ENCODE assay signal across 1 cellular context in the genomic region with DNA sequence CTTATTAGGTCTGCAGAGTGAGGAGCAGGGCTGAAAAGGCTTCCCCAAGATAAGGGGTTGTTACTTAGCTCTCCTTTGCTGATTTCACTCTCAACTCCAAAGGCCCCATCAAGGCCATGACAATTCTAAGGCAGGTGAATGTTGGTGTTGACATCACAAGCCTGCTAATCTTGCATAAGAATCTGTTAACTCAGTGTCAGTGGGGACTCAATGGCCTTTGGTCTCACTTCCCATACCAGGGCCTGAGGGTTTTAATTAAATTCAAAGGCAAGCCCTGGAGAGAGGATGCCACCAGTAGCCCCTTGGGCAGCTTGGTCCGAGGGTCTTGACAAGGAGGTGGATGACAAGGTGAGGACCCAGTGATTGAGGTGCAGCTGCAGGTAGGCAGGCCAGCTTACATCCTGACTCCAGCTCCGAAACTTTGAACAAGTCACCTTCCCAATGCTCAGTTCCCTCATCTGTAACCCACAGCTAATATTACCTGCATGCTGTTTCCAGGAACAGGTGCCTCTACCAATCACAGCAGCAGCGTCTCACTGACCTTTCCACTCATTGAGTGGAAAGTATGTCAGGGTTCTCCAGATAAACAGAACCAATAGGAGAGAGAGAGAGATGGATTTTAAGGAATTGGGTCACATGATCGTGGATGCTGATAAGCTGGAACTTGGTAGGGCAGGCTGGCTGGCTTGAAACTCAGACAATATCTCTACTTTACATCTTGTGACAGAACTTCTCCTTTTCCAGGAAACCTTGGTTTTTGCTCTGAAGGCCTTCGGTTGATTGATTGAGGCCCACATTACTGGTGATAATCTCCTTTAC.
TF ChIP-seq lines count a peak whose summit lies in the region.

No MANE protein-coding gene starts in this region.

TF ChIP-seq in K562, 482 proteins besides CTCF, POLR2A, EP300 and RAD21 (continues in another document):
- TF ChIP-seq, protein P1, sequence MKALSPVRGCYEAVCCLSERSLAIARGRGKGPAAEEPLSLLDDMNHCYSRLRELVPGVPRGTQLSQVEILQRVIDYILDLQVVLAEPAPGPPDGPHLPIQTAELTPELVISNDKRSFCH (CRISPR knock-in tag; IDR thresholded peaks at IDR 0.05) = no peak
- TF ChIP-seq, protein P1 (tag; IDR thresholded peaks at IDR 0.05) = 0 out of 2 replicates have a peak, but pooled peaks have one; percentile 32
- TF ChIP-seq SAP30 (IDR thresholded peaks at IDR 0.05; ENCODE audit: borderline replicate concordance, insufficient read depth, low read depth, low read length, poor library complexity, severe bottlenecking) = no peak
- TF ChIP-seq NR2C1 (IDR thresholded peaks at IDR 0.05) = no peak
- TF ChIP-seq NR2C1 (tag; IDR thresholded peaks at IDR 0.05) = peak; percentile 42
- peak; percentile 45; the same call in 1 of the 2 replicates for TF ChIP-seq AFF4 (CRISPR knock-in tag; IDR thresholded peaks at IDR 0.05)
- TF ChIP-seq HES1 (IDR thresholded peaks at IDR 0.05; ENCODE audit: low read depth) = 0 out of 2 replicates have a peak, but pooled peaks have one; percentile 33
- peak; percentile 35; the same call in 1 of the 2 replicates for TF ChIP-seq ZFX (CRISPR knock-in tag; IDR thresholded peaks at IDR 0.05)
- TF ChIP-seq, protein P2, sequence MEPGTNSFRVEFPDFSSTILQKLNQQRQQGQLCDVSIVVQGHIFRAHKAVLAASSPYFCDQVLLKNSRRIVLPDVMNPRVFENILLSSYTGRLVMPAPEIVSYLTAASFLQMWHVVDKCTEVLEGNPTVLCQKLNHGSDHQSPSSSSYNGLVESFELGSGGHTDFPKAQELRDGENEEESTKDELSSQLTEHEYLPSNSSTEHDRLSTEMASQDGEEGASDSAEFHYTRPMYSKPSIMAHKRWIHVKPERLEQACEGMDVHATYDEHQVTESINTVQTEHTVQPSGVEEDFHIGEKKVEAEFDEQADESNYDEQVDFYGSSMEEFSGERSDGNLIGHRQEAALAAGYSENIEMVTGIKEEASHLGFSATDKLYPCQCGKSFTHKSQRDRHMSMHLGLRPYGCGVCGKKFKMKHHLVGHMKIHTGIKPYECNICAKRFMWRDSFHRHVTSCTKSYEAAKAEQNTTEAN (CRISPR knock-in tag; IDR thresholded peaks at IDR 0.05) = no peak
- no peak for TF ChIP-seq NR2C2 (CRISPR knock-in tag; IDR thresholded peaks at IDR 0.05)
- TF ChIP-seq NR2C2 (tag; IDR thresholded peaks at IDR 0.05) = peak; percentile 81
- TF ChIP-seq TEAD1 (CRISPR knock-in tag; IDR thresholded peaks at IDR 0.05) = 0 out of 4 replicates have a peak, but pooled peaks of 1 of the 2 experiments have one; percentile 34
- TF ChIP-seq ZEB2 (IDR thresholded peaks at IDR 0.05) = 0 out of 2 replicates have a peak, but pooled peaks have one; percentile 40
- peak; percentile 61; the same call in 1 of the 2 replicates for TF ChIP-seq LEF1 (IDR thresholded peaks at IDR 0.05)
- TF ChIP-seq, protein P3, sequence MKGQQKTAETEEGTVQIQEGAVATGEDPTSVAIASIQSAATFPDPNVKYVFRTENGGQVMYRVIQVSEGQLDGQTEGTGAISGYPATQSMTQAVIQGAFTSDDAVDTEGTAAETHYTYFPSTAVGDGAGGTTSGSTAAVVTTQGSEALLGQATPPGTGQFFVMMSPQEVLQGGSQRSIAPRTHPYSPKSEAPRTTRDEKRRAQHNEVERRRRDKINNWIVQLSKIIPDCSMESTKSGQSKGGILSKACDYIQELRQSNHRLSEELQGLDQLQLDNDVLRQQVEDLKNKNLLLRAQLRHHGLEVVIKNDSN (CRISPR knock-in tag; IDR thresholded peaks at IDR 0.05) = peak; percentile 28; the same call in 1 of the 2 replicates
- TF ChIP-seq ZNF165 (CRISPR knock-in tag; IDR thresholded peaks at IDR 0.05; ENCODE audit: borderline replicate concordance) = no peak
- TF ChIP-seq SNRNP70 (optimal IDR thresholded peaks at IDR 0.05; ENCODE audit: low read depth, low read length) = no peak
- TF ChIP-seq SP2 (IDR thresholded peaks at IDR 0.05; ENCODE audit: extremely low read depth, low read depth, low read length, poor library complexity, severe bottlenecking) = no peak
- TF ChIP-seq, protein P4, sequence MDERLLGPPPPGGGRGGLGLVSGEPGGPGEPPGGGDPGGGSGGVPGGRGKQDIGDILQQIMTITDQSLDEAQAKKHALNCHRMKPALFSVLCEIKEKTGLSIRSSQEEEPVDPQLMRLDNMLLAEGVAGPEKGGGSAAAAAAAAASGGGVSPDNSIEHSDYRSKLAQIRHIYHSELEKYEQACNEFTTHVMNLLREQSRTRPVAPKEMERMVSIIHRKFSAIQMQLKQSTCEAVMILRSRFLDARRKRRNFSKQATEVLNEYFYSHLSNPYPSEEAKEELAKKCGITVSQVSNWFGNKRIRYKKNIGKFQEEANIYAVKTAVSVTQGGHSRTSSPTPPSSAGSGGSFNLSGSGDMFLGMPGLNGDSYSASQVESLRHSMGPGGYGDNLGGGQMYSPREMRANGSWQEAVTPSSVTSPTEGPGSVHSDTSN (CRISPR knock-in tag; IDR thresholded peaks at IDR 0.05; ENCODE audit: low read depth) = no peak
- TF ChIP-seq, protein P4 (tag; conservative IDR thresholded peaks at IDR 0.05; ENCODE audit: low read depth) = peak; percentile 83
- peak; percentile 22; the same call in 1 of the 2 replicates for TF ChIP-seq L3MBTL2 (IDR thresholded peaks at IDR 0.05)
- TF ChIP-seq CXXC5 (CRISPR knock-in tag; IDR thresholded peaks at IDR 0.05) = peak; percentile 52; the same call in 1 of the 2 replicates
- peak; percentile 74 for TF ChIP-seq STAT5A (IDR thresholded peaks at IDR 0.05; ENCODE audit: borderline replicate concordance, low read length)
- no peak for TF ChIP-seq CREB3L1 (IDR thresholded peaks at IDR 0.05; ENCODE audit: borderline replicate concordance, low read depth)
- TF ChIP-seq SMARCE1 (IDR thresholded peaks at IDR 0.05) = peak; percentile 76; the same call in 1 of the 2 replicates
- peak; percentile 77 for TF ChIP-seq RAD51 (IDR thresholded peaks at IDR 0.05; ENCODE audit: borderline replicate concordance, low read depth)
- TF ChIP-seq ATF7 (IDR thresholded peaks at IDR 0.05) = no peak
- TF ChIP-seq TOE1 (IDR thresholded peaks at IDR 0.05; ENCODE audit: borderline replicate concordance) = peak; percentile 95
- TF ChIP-seq TOE1 (CRISPR knock-in tag; IDR thresholded peaks at IDR 0.05; ENCODE audit: borderline replicate concordance, low read depth) = no peak
- TF ChIP-seq EWSR1 (IDR thresholded peaks at IDR 0.05; ENCODE audit: borderline replicate concordance, low read depth, partially characterized antibody) = no peak
- no peak for TF ChIP-seq FUS (optimal IDR thresholded peaks at IDR 0.05; ENCODE audit: low read depth, low read length)
- no peak for TF ChIP-seq ETV5 (CRISPR knock-in tag; IDR thresholded peaks at IDR 0.05; ENCODE audit: low read depth)
- TF ChIP-seq FOXP1 (CRISPR knock-in tag; IDR thresholded peaks at IDR 0.05) = 0 out of 2 replicates have a peak, but pooled peaks have one; percentile 15
- peak; percentile 8; the same call in 1 of the 2 replicates for TF ChIP-seq CREM (IDR thresholded peaks at IDR 0.05; ENCODE audit: low read depth)
- TF ChIP-seq MEIS2 (IDR thresholded peaks at IDR 0.05; ENCODE audit: partially characterized antibody) = peak; percentile 93
- peak; percentile 58; the same call in 1 of the 2 replicates for TF ChIP-seq MTA3 (IDR thresholded peaks at IDR 0.05; ENCODE audit: borderline replicate concordance)
- peak; percentile 45; the same call in 1 of the 2 replicates for TF ChIP-seq MTA2 (IDR thresholded peaks at IDR 0.05; ENCODE audit: low read depth)
- TF ChIP-seq SMAD4 (CRISPR knock-in tag; conservative IDR thresholded peaks at IDR 0.05) = no peak
- TF ChIP-seq CC2D1A (IDR thresholded peaks at IDR 0.05) = no peak
- 0 out of 2 replicates have a peak, but pooled peaks have one; percentile 8 for TF ChIP-seq JUND (IDR thresholded peaks at IDR 0.05; ENCODE audit: borderline replicate concordance, low read depth, low read length)
- TF ChIP-seq JUND (tag; IDR thresholded peaks at IDR 0.05; ENCODE audit: borderline replicate concordance, low read depth, low read length) = peak; percentile 63; the same call in 1 of the 3 replicates
- peak; percentile 66 for TF ChIP-seq TCF3 (CRISPR knock-in tag; IDR thresholded peaks at IDR 0.05)
- TF ChIP-seq MTA1 (IDR thresholded peaks at IDR 0.05; ENCODE audit: borderline replicate concordance) = 0 out of 2 replicates have a peak, but pooled peaks have one; percentile 16
- TF ChIP-seq, protein P5, sequence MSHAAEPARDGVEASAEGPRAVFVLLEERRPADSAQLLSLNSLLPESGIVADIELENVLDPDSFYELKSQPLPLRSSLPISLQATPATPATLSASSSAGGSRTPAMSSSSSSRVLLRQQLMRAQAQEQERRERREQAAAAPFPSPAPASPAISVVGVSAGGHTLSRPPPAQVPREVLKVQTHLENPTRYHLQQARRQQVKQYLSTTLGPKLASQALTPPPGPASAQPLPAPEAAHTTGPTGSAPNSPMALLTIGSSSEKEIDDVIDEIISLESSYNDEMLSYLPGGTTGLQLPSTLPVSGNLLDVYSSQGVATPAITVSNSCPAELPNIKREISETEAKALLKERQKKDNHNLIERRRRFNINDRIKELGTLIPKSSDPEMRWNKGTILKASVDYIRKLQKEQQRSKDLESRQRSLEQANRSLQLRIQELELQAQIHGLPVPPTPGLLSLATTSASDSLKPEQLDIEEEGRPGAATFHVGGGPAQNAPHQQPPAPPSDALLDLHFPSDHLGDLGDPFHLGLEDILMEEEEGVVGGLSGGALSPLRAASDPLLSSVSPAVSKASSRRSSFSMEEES (CRISPR knock-in tag; IDR thresholded peaks at IDR 0.05) = peak; percentile 97
- peak; percentile 51 for TF ChIP-seq CCNT2 (IDR thresholded peaks at IDR 0.05; ENCODE audit: borderline replicate concordance, extremely low read depth, insufficient read length, low read depth, low read length)
- TF ChIP-seq FOSL1 (tag; conservative IDR thresholded peaks at IDR 0.05) = peak; percentile 50
- TF ChIP-seq CTBP1 (IDR thresholded peaks at IDR 0.05; ENCODE audit: borderline replicate concordance) = peak; percentile 91
- no peak for TF ChIP-seq TARDBP (IDR thresholded peaks at IDR 0.05)
- TF ChIP-seq HDAC1 (IDR thresholded peaks at IDR 0.05) = peak in 1 of 2 experiments; percentile 75; a peak in 1 of 4 replicates
- TF ChIP-seq PKNOX1 (IDR thresholded peaks at IDR 0.05) = peak; percentile 88
- no peak for TF ChIP-seq ZNF436 (CRISPR knock-in tag; IDR thresholded peaks at IDR 0.05)
- TF ChIP-seq SMARCA4 (IDR thresholded peaks at IDR 0.05) = peak; percentile 84
- no peak for TF ChIP-seq KAT2B (IDR thresholded peaks at IDR 0.05; ENCODE audit: low read depth, low read length)
